In the genomic region with DNA sequence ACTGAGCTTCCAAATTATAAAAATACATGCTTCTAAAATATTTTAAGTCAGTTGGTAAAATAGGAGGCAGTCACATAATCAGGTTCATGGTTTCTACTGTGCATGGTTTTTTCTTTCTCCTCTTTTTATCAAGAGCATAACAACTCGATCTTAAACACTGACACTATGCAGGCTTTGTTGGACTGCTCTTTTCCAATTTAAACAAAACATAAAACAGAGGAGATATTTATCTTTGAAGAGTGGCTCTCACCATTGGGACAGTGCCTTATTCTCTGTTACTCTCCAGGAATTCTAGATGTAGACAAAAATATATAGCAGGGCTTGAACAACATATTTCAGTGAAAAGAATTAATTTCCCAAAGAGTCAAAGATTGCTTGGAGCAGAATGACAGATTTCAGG, we compare ENCODE assay signal across 17 cellular contexts.
A peak's percentile ranks its signal among the peaks of the same experiment; 100 is the strongest.
DNase-seq lines count a peak whose midpoint lies in the region; ATAC-seq, FAIRE-seq and TF ChIP-seq lines count a peak whose summit lies in the region.
"Had no signal": no experiment of that assay in that cellular context is flagged by ENCODE, and none has a peak within 500 bp of the region (broad histone marks: within the 10 kb centered on the region; RNA-seq: fewer than 3 reads in every experiment).

No MANE protein-coding gene starts in this region.

- H3K27ac ChIP-seq in neuronal stem cell (replicated peaks; ENCODE audit: low read length) (no peak overlapping the region), upper lobe of left lung (no peak overlapping the region)
- H3K27ac ChIP-seq: A549 had no signal

- H3K4me3 ChIP-seq in neuronal stem cell (ENCODE audit: low read length in 2 of 2) = no peak overlapping the region
- no peak overlapping the region for H3K4me3 ChIP-seq in upper lobe of left lung
- H3K4me3 ChIP-seq: A549 had no signal

- no peaks in the 10 kb centered on the region for H3K27me3 Mint-ChIP-seq in mesothelial cell of epicardium (ENCODE audit: low read depth)

- H3K4ac ChIP-seq in neuronal stem cell (ENCODE audit: low read length) = no peak overlapping the region

- no peaks in the 10 kb centered on the region for H3K27me3 ChIP-seq in neuronal stem cell (ENCODE audit: control insufficient read depth in 3 of 3, insufficient read depth in 3 of 3, low read depth in 1 of 3, low read length in 3 of 3)
- H3K27me3 ChIP-seq in upper lobe of left lung = no peaks in the 10 kb centered on the region

- no peak overlapping the region for H2BK120ac ChIP-seq in neuronal stem cell (ENCODE audit: low read depth, low read length)

- DNase-seq in SK-N-DZ (ENCODE audit: low spot score) (peak; percentile 78), mesothelial cell of epicardium (ENCODE audit: low spot score in 2 of 2, unreplicated experiment in 2 of 2) (no peak), neuronal stem cell (ENCODE audit: low spot score) (no peak), upper lobe of left lung (no peak)
- no peak for DNase-seq in activated T-cell treated with anti-CD3 and anti-CD28 coated beads, Interleukin-2, amount 50 U/mL, for 48 hours
- DNase-seq: CD8-positive, alpha-beta T cell; COR-L47; DND-41; GDM1 had no signal

- no peak for TF ChIP-seq EP300 in upper lobe of left lung (IDR thresholded peaks at IDR 0.05)

- H3K4me1 ChIP-seq in neuronal stem cell (ENCODE audit: control insufficient read depth in 2 of 2, insufficient read depth in 1 of 2, low read depth in 1 of 2, low read length in 2 of 2) (peaks cover 0 to 32% of the 10 kb centered on the region in 2 donors), upper lobe of left lung (no peaks in the 10 kb centered on the region)
- H3K4me1 ChIP-seq: A549 had no signal

- no peak overlapping the region for H2BK5ac ChIP-seq in neuronal stem cell (ENCODE audit: low read length)

- no peak overlapping the region for H3K9ac ChIP-seq in neuronal stem cell (ENCODE audit: low read depth, low read length, poor library complexity)

- no peak overlapping the region for H3K14ac ChIP-seq in neuronal stem cell (ENCODE audit: low read length)

- no CpG with 5 or more reads among the region's 1 CpG for WGBS in neuronal stem cell (ENCODE audit: extremely low coverage in 2 of 2, insufficient read length in 2 of 2, insufficient replicate concordance in 1 of 2), 2 donors
- WGBS in upper lobe of left lung, 2 donors = 40 to 57% methylated on average over 1 of the region's 1 CpG

- H3K4me2 ChIP-seq in neuronal stem cell (ENCODE audit: insufficient read depth, low read length, poor library complexity, severe bottlenecking) = no peak overlapping the region
- H3K4me2 ChIP-seq: A549 had no signal

- peak; percentile 15 for FAIRE-seq in endometrium (lab: Jason Lieb, UNC)
- FAIRE-seq: A549, D721Med, H54 had no signal

- no peaks in the 10 kb centered on the region for H3K36me3 ChIP-seq in neuronal stem cell (replicated peaks in 1 of 2; ENCODE audit: control insufficient read depth in 2 of 2, insufficient read depth in 2 of 2, low read length in 2 of 2)
- no peaks in the 10 kb centered on the region for H3K36me3 ChIP-seq in upper lobe of left lung

- H3K4me3 Mint-ChIP-seq in mesothelial cell of epicardium = no peak overlapping the region
- H3K4me3 Mint-ChIP-seq: CD14-positive monocyte; CD8-positive, alpha-beta T cell had no signal

- no peak overlapping the region for H3K23ac ChIP-seq in neuronal stem cell (ENCODE audit: low read depth, low read length, poor library complexity)

- TF ChIP-seq CTCF in mesothelial cell of epicardium (IDR thresholded peaks at IDR 0.05; ENCODE audit: unreplicated experiment) (no peak), upper lobe of left lung (IDR thresholded peaks at IDR 0.05) (no peak)

- no peak for TF ChIP-seq POLR2A in upper lobe of left lung (IDR thresholded peaks at IDR 0.05)

- no peak overlapping the region for H3K18ac ChIP-seq in neuronal stem cell (ENCODE audit: low read length)

- no peak overlapping the region for H4K91ac ChIP-seq in neuronal stem cell (ENCODE audit: low read depth, low read length, poor library complexity)

- no peak overlapping the region for H2BK15ac ChIP-seq in neuronal stem cell (ENCODE audit: low read length)

- peaks cover 24% of the 10 kb centered on the region for H3K4me1 Mint-ChIP-seq in mesothelial cell of epicardium

- H3K9me3 ChIP-seq in neuronal stem cell (replicated peaks in 1 of 2; ENCODE audit: control insufficient read depth in 2 of 2, insufficient read depth in 1 of 2, low read depth in 1 of 2, low read length in 2 of 2) (peaks cover 0 to 11% of the 10 kb centered on the region in 2 donors), upper lobe of left lung (no peaks in the 10 kb centered on the region)
- H3K9me3 ChIP-seq: A549 had no signal

- H2AFZ ChIP-seq in neuronal stem cell (ENCODE audit: low read length) = peak overlapping the region; percentile 74

- no peaks in the 10 kb centered on the region for H3K79me1 ChIP-seq in neuronal stem cell (ENCODE audit: low read depth, low read length)

- H2BK12ac ChIP-seq in neuronal stem cell (ENCODE audit: low read length) = no peak overlapping the region

- peak overlapping the region; percentile 6 for H3K27ac Mint-ChIP-seq in mesothelial cell of epicardium
- H3K27ac Mint-ChIP-seq: CD8-positive, alpha-beta T cell had no signal

- H4K8ac ChIP-seq in neuronal stem cell (ENCODE audit: low read depth, low read length) = no peak overlapping the region

- peaks cover 12% of the 10 kb centered on the region for H3K9me3 Mint-ChIP-seq in mesothelial cell of epicardium
- H3K9me3 Mint-ChIP-seq: CD14-positive monocyte had no signal

- ATAC-seq in GM19328 (IDR thresholded peaks at IDR 0.05; ENCODE audit: unreplicated experiment) (no peak), upper lobe of left lung (ENCODE audit: low FRiP score in 2 of 2) (no peak), GM18520 (IDR thresholded peaks at IDR 0.05; ENCODE audit: unreplicated experiment) (no peak)
- ATAC-seq: A549; CD8-positive, alpha-beta T cell; HCT116 had no signal

- no peaks in the 10 kb centered on the region for H3K36me3 Mint-ChIP-seq in mesothelial cell of epicardium
- H3K36me3 Mint-ChIP-seq: CD14-positive monocyte; CD8-positive, alpha-beta T cell had no signal

- no peak overlapping the region for H2AK5ac ChIP-seq in neuronal stem cell (ENCODE audit: low read depth, low read length)
